In genomic region chr2:38603402-38604265, GRCh38 we compare ENCODE assay signal across 1 cellular context.
TF ChIP-seq lines count a peak whose summit lies in the region.

No MANE protein-coding gene starts in this region.

TF ChIP-seq in HEK293, 187 proteins besides CTCF, POLR2A, EP300 and RAD21 (continued from another document):
- TF ChIP-seq ZBTB10 (tag by site-specific recombination; IDR thresholded peaks at IDR 0.05) (no peak), ZNF623 (tag by site-specific recombination; IDR thresholded peaks at IDR 0.05) (no peak), ZNF660 (tag by site-specific recombination; IDR thresholded peaks at IDR 0.05) (peak; percentile 67; the same call in 1 of the 2 replicates), ZBTB17 (tag by site-specific recombination; IDR thresholded peaks at IDR 0.05) (peak; percentile 13; the same call in 1 of the 2 replicates), ZNF658 (tag by site-specific recombination; IDR thresholded peaks at IDR 0.05) (no peak), KLF16 (tag by site-specific recombination; IDR thresholded peaks at IDR 0.05) (peak; percentile 55; the same call in 1 of the 2 replicates), ZNF580 (tag by site-specific recombination; IDR thresholded peaks at IDR 0.05) (0 out of 2 replicates have a peak, but pooled peaks have one; percentile 49), ZSCAN30 (tag by site-specific recombination; IDR thresholded peaks at IDR 0.05) (peak; percentile 42; the same call in 1 of the 2 replicates), ZNF433 (tag by site-specific recombination; IDR thresholded peaks at IDR 0.05; ENCODE audit: low read depth) (no peak), ZFP69B (tag by site-specific recombination; IDR thresholded peaks at IDR 0.05) (0 out of 2 replicates have a peak, but pooled peaks have one; percentile 22)
